In the genomic region with DNA sequence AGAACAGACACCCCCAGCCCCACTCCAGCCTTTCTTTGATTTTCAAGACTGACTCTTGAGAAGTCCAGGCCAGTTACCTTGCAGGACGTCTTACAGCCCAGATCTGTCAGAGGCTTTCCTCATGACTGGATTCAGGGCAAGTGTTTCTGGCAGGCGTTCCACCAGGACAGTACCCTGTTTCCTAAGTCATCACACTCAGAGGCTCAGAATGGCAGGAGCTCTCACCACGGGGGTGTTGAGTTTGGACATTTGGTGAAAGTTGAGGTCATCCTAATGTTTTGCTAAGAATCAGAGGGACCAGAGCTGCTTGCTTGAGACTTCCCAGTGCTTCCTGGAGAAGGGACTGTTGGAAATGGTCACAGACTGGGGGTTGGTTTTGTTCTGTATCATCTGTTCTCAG, we compare ENCODE assay signal across 15 cellular contexts. TPM values are rescaled to one million over a fixed set of nuclear protein-coding genes. Genes with fewer than 3 reads are reported as not detected.
DNase-seq lines count a peak whose midpoint lies in the region; ATAC-seq, FAIRE-seq and TF ChIP-seq lines count a peak whose summit lies in the region.
"Had no signal": no experiment of that assay in that cellular context is flagged by ENCODE, and none has a peak within 500 bp of the region (broad histone marks: within the 10 kb centered on the region; RNA-seq: fewer than 3 reads in every experiment).

No MANE protein-coding gene starts in this region.

- intact Hi-C loops in activated T-helper 2 cell treated with anti-CD3 and anti-CD28 coated beads, Interferon-gamma antibody, Interleukin-2, Interleukin-4, amounts not matched to agents 10 μg/mL and 5 μg/mL and 100 μg/mL, durations not matched to agents 14 hours and 24 hours and 36 hours (cut with micrococcal nuclease) = no loop called here
- intact Hi-C loops in HepG2 (cut with micrococcal nuclease; ENCODE audit: unreplicated experiment) = no loop called here
- intact Hi-C loops in Calu3 (cut with micrococcal nuclease; ENCODE audit: unreplicated experiment) = no loop called here

- no peak overlapping the region for H3K4me3 ChIP-seq in CD4-positive, CD25-positive, alpha-beta regulatory T cell (ENCODE audit: low read depth, low read length)
- H3K4me3 ChIP-seq in GM23248 (no peak overlapping the region), HepG2 (replicated peaks in 1 of 3; ENCODE audit: insufficient read depth in 1 of 3, low read depth in 2 of 3, low read length in 3 of 3) (no peak overlapping the region)
- H3K4me3 ChIP-seq: body of pancreas had no signal

- peak overlapping the region in 2 of 4 donors; percentile 62 to 75 for H3K4me3 Mint-ChIP-seq in CD4-positive, CD25-positive, alpha-beta regulatory T cell
- no peak overlapping the region for H3K4me3 Mint-ChIP-seq in activated T-helper 2 cell treated with anti-CD3 and anti-CD28 coated beads, Interferon-gamma antibody, Interleukin-2, Interleukin-4, amounts not matched to agents 10 μg/mL and 5 μg/mL and 100 μg/mL, durations not matched to agents 14 hours and 24 hours and 36 hours (ENCODE audit: low read depth)
- no peak overlapping the region for H3K4me3 Mint-ChIP-seq in Calu3 (ENCODE audit: low read depth, unreplicated experiment)
- H3K4me3 Mint-ChIP-seq: type B pancreatic cell had no signal

- no peak for TF ChIP-seq EP300 in HepG2 (IDR thresholded peaks at IDR 0.05; ENCODE audit: low read depth in 2 of 2, low read length in 2 of 2)
- no peak for TF ChIP-seq EP300 in HepG2 (CRISPR knock-in tag; IDR thresholded peaks at IDR 0.05; ENCODE audit: borderline replicate concordance)

- peak overlapping the region; percentile 35 to 76 (median 60) for H3K27ac Mint-ChIP-seq in CD4-positive, CD25-positive, alpha-beta regulatory T cell
- peak overlapping the region; percentile 28 for H3K27ac Mint-ChIP-seq in activated T-helper 2 cell treated with anti-CD3 and anti-CD28 coated beads, Interferon-gamma antibody, Interleukin-2, Interleukin-4, amounts not matched to agents 10 μg/mL and 5 μg/mL and 100 μg/mL, durations not matched to agents 14 hours and 24 hours and 36 hours
- H3K27ac Mint-ChIP-seq in Calu3 (ENCODE audit: unreplicated experiment) = no peak overlapping the region
- H3K27ac Mint-ChIP-seq: type B pancreatic cell had no signal

- H3K9me3 ChIP-seq in CD4-positive, CD25-positive, alpha-beta regulatory T cell (ENCODE audit: control insufficient read depth in 2 of 2, low read length in 2 of 2) = no peaks in the 10 kb centered on the region
- H3K9me3 ChIP-seq in GM23248 (ENCODE audit: low read depth) (no peaks in the 10 kb centered on the region), HepG2 (ENCODE audit: low read length) (no peaks in the 10 kb centered on the region)
- H3K9me3 ChIP-seq: body of pancreas had no signal

- peaks cover 19 to 85% (median 51%) of the 10 kb centered on the region in 4 donors for H3K4me1 Mint-ChIP-seq in CD4-positive, CD25-positive, alpha-beta regulatory T cell
- peaks cover 69% of the 10 kb centered on the region for H3K4me1 Mint-ChIP-seq in activated T-helper 2 cell treated with anti-CD3 and anti-CD28 coated beads, Interferon-gamma antibody, Interleukin-2, Interleukin-4, amounts not matched to agents 10 μg/mL and 5 μg/mL and 100 μg/mL, durations not matched to agents 14 hours and 24 hours and 36 hours (ENCODE audit: low read depth)
- peaks cover 14% of the 10 kb centered on the region for H3K4me1 Mint-ChIP-seq in Calu3 (ENCODE audit: low read depth, unreplicated experiment)

- H3K4me2 ChIP-seq in GM23248 (ENCODE audit: unreplicated experiment) (no peak overlapping the region), HepG2 (ENCODE audit: low read depth, low read length) (no peak overlapping the region)

- no peak for TF ChIP-seq POLR2A in HepG2 (IDR thresholded peaks at IDR 0.05; ENCODE audit: insufficient read depth in 1 of 2, low read depth in 2 of 2, low read length in 2 of 2)

- DNase-seq in CD4-positive, CD25-positive, alpha-beta regulatory T cell = no peak
- peak; percentile 10 for DNase-seq in GM23248
- DNase-seq in activated T-helper 2 cell treated with anti-CD3 and anti-CD28 coated beads, Interferon-gamma antibody, Interleukin-2, Interleukin-4, amounts not matched to agents 10 μg/mL and 5 μg/mL and 100 μg/mL, durations not matched to agents 14 hours and 24 hours and 36 hours (ENCODE audit: low spot score) = no peak
- DNase-seq in myocyte (ENCODE audit: low read depth) = peak; percentile 51
- no peak for DNase-seq in HepG2 (ENCODE audit: low spot score)
- DNase-seq in Calu3 = no peak
- no peak for DNase-seq in AG08395 (ENCODE audit: low spot score)
- no peak for DNase-seq in activated CD4-positive, alpha-beta T cell treated with anti-CD3 and anti-CD28 coated beads for 4 hours
- DNase-seq: activated CD4-positive, alpha-beta T cell treated with anti-CD3 and anti-CD28 coated beads for 1 hour; body of pancreas; NCI-H146; NCI-H524; stimulated activated CD4-positive, alpha-beta T cell treated with anti-CD3 and anti-CD28 coated beads, Interleukin-1b, Interleukin-23, amount 100 ng/mL, for 48 hours; SW 1271 had no signal

- 84% methylated on average over 3 of the region's 3 CpGs for WGBS in GM23248 (ENCODE audit: low coverage in 1 of 2, low lambda C conversion rate in 2 of 2, missing lambda C conversion rate in 2 of 2), 2 experiments
- 38% methylated on average over 3 of the region's 3 CpGs for WGBS in HepG2 (ENCODE audit: low lambda C conversion rate)

- peaks cover 12% of the 10 kb centered on the region for H3K36me3 Mint-ChIP-seq in CD4-positive, CD25-positive, alpha-beta regulatory T cell
- H3K36me3 Mint-ChIP-seq in activated T-helper 2 cell treated with anti-CD3 and anti-CD28 coated beads, Interferon-gamma antibody, Interleukin-2, Interleukin-4, amounts not matched to agents 10 μg/mL and 5 μg/mL and 100 μg/mL, durations not matched to agents 14 hours and 24 hours and 36 hours (ENCODE audit: low read depth) = peaks cover 65% of the 10 kb centered on the region
- H3K36me3 Mint-ChIP-seq in Calu3 (ENCODE audit: insufficient read depth, unreplicated experiment) = no peaks in the 10 kb centered on the region
- H3K36me3 Mint-ChIP-seq: type B pancreatic cell had no signal

- no peak for ATAC-seq in CD4-positive, CD25-positive, alpha-beta regulatory T cell (ENCODE audit: low read depth in 2 of 2)
- no peak for ATAC-seq in HepG2
- ATAC-seq: body of pancreas had no signal

- no peaks in the 10 kb centered on the region for H3K27me3 Mint-ChIP-seq in CD4-positive, CD25-positive, alpha-beta regulatory T cell
- no peaks in the 10 kb centered on the region for H3K27me3 Mint-ChIP-seq in activated T-helper 2 cell treated with anti-CD3 and anti-CD28 coated beads, Interferon-gamma antibody, Interleukin-2, Interleukin-4, amounts not matched to agents 10 μg/mL and 5 μg/mL and 100 μg/mL, durations not matched to agents 14 hours and 24 hours and 36 hours (ENCODE audit: low read depth)
- H3K27me3 Mint-ChIP-seq in Calu3 (ENCODE audit: unreplicated experiment) = peaks cover 41% of the 10 kb centered on the region
- H3K27me3 Mint-ChIP-seq: type B pancreatic cell had no signal

- CTCF ChIA-PET in HepG2 (lab: Yijun Ruan, JAX; ENCODE audit: low intra/inter-chr PET ratio, low total read pairs) = no interaction called here
- CTCF ChIA-PET in Calu3 (lab: Charles Lee) = no interaction called here

- H2AFZ ChIP-seq in GM23248 (no peak overlapping the region), HepG2 (ENCODE audit: low read length) (no peak overlapping the region)

- no peaks in the 10 kb centered on the region for H4K20me1 ChIP-seq in GM23248 (ENCODE audit: insufficient read depth)
- H4K20me1 ChIP-seq in HepG2 (ENCODE audit: insufficient read depth, low read length) = no peaks in the 10 kb centered on the region

- no peak for TF ChIP-seq CTCF in HepG2 (CRISPR knock-in tag; IDR thresholded peaks at IDR 0.05)
- no peak for TF ChIP-seq CTCF in Calu3 (IDR thresholded peaks at IDR 0.05; ENCODE audit: unreplicated experiment)

- peaks cover 65% of the 10 kb centered on the region for H3K4me1 ChIP-seq in CD4-positive, CD25-positive, alpha-beta regulatory T cell (ENCODE audit: control insufficient read depth, insufficient read depth, low read length, poor library complexity, severe bottlenecking)
- peaks cover 7% of the 10 kb centered on the region; the same call in 1 of the 2 replicates for H3K4me1 ChIP-seq in GM23248 (ENCODE audit: insufficient read depth)
- H3K4me1 ChIP-seq in HepG2 (ENCODE audit: insufficient read depth, low read length) = no peaks in the 10 kb centered on the region
- H3K4me1 ChIP-seq: body of pancreas had no signal

- POLR2A ChIA-PET in HepG2 (lab: Yijun Ruan, JAX) = no interaction called here

- in situ Hi-C loops in GM23248 (cut with MboI) = no loop called here
- in situ Hi-C loops in HepG2 (cut with HindIII; ENCODE audit: extremely low pct_ligation_motif_present, low pct_unique_long_range_greater_than_20kb) = no loop called here

- H3K9me3 Mint-ChIP-seq in CD4-positive, CD25-positive, alpha-beta regulatory T cell = no peaks in the 10 kb centered on the region
- H3K9me3 Mint-ChIP-seq in activated T-helper 2 cell treated with anti-CD3 and anti-CD28 coated beads, Interferon-gamma antibody, Interleukin-2, Interleukin-4, amounts not matched to agents 10 μg/mL and 5 μg/mL and 100 μg/mL, durations not matched to agents 14 hours and 24 hours and 36 hours = no peaks in the 10 kb centered on the region
- H3K9me3 Mint-ChIP-seq in Calu3 (ENCODE audit: low read depth, unreplicated experiment) = no peaks in the 10 kb centered on the region
- H3K9me3 Mint-ChIP-seq: type B pancreatic cell had no signal

- H3K9me2 ChIP-seq in GM23248 (ENCODE audit: insufficient read depth) = no peaks in the 10 kb centered on the region

- BruUV-seq in HepG2 (replicated peaks; lab: Mats Ljungman, UMichigan) (no TSS peak), Calu3 (replicated peaks; lab: Mats Ljungman, UMichigan) (no TSS peak)

- peaks cover 30% of the 10 kb centered on the region for H3K36me3 ChIP-seq in CD4-positive, CD25-positive, alpha-beta regulatory T cell (ENCODE audit: control insufficient read depth, insufficient read depth, low read length)
- H3K36me3 ChIP-seq in GM23248 (ENCODE audit: low read depth) = no peaks in the 10 kb centered on the region
- H3K36me3 ChIP-seq in HepG2 (replicated peaks in 1 of 2; ENCODE audit: control insufficient read depth in 1 of 2, insufficient read depth in 2 of 2, low read length in 2 of 2) = no peaks in the 10 kb centered on the region

- no peak overlapping the region for H3K9ac ChIP-seq in GM23248
- no peak overlapping the region for H3K9ac ChIP-seq in HepG2 (ENCODE audit: insufficient read depth, low read depth, low read length)

- peak overlapping the region; percentile 31 for H3K27ac ChIP-seq in CD4-positive, CD25-positive, alpha-beta regulatory T cell (ENCODE audit: insufficient read depth, low read length, poor library complexity, severe bottlenecking)
- H3K27ac ChIP-seq in GM23248 = no peak overlapping the region
- H3K27ac ChIP-seq in HepG2 (ENCODE audit: extremely low read length, insufficient read depth, low read length) = no peak overlapping the region
- H3K27ac ChIP-seq: body of pancreas had no signal

- no peaks in the 10 kb centered on the region for H3K79me2 ChIP-seq in GM23248 (ENCODE audit: insufficient read depth)
- H3K79me2 ChIP-seq in HepG2 (ENCODE audit: insufficient read depth, low read length) = no peaks in the 10 kb centered on the region

- peaks cover 19% of the 10 kb centered on the region for H3F3A ChIP-seq in GM23248 (ENCODE audit: insufficient read depth)

- FAIRE-seq in HepG2 (lab: Jason Lieb, UNC) = no peak

- no peaks in the 10 kb centered on the region for H3K27me3 ChIP-seq in CD4-positive, CD25-positive, alpha-beta regulatory T cell (ENCODE audit: control insufficient read depth, insufficient read depth, low read length)
- H3K27me3 ChIP-seq in GM23248 (replicated peaks; ENCODE audit: insufficient read depth) (no peaks in the 10 kb centered on the region), HepG2 (ENCODE audit: control insufficient read depth in 1 of 2, insufficient read depth in 2 of 2, low read length in 2 of 2) (peaks cover 0 to 35% of the 10 kb centered on the region in 2 experiments; a peak in 4 of 5 replicates)
- H3K27me3 ChIP-seq: body of pancreas had no signal

- no peak for TF ChIP-seq RAD21 in HepG2 (CRISPR knock-in tag; IDR thresholded peaks at IDR 0.05)

RNA-seq across cellular contexts. Expression of gene NRROS, which starts 9.4 kb away (rescaled TPM):
- total RNA-seq in CD4-positive, CD25-positive, alpha-beta regulatory T cell = 18.3 TPM
- polyA plus RNA-seq in CD4-positive, CD25-positive, alpha-beta regulatory T cell = 1 to 10 TPM; 2.5 to 7.1 (median 4.0) TPM
- 0.22 TPM in 1 of 2 replicates, not detected in the other for total RNA-seq in GM23248 (2014; rRNA removed; shearing (Covaris generic))
- polyA plus RNA-seq in GM23248 (2016; fragmentation: Nextera tagmentation; extraction: Ambion mirVana) (not detected in 2 replicates), HepG2 (2011; rRNA removed) (not detected in 2 replicates)
- 51.4 and 53.2 TPM in 2 replicates for total RNA-seq in activated T-helper 2 cell treated with anti-CD3 and anti-CD28 coated beads, Interferon-gamma antibody, Interleukin-2, Interleukin-4, amounts not matched to agents 10 μg/mL and 5 μg/mL and 100 μg/mL, durations not matched to agents 14 hours and 24 hours and 36 hours
- total RNA-seq in myocyte (0.59 and 0.99 TPM in 2 replicates), HepG2 (2016; rRNA removed; fragmentation: Illumina TruSeq; extraction: Trizol) (not detected in 2 replicates), Calu3 (2022) (0.39 and 0.99 TPM in 2 replicates)
- 0.18 TPM for polyA plus RNA-seq in myocyte (2012)
- total RNA-seq in HepG2 (2016; cell fraction: cytosol; rRNA removed; fragmentation: Illumina TruSeq; extraction: Trizol; ENCODE audit: low read depth) = not detected in 2 replicates
- not detected in 2 replicates for total RNA-seq in HepG2 (2016; cell fraction: insoluble cytoplasmic fraction; rRNA removed; fragmentation: Illumina TruSeq; extraction: Trizol)
- not detected in 2 replicates for total RNA-seq in HepG2 (2016; cell fraction: membrane; rRNA removed; fragmentation: Illumina TruSeq; extraction: Trizol)
- not detected in 2 replicates for total RNA-seq in HepG2 (2016; cell fraction: nucleus; rRNA removed; fragmentation: Illumina TruSeq; extraction: Trizol)
- polyA plus RNA-seq in HepG2 (2011; cell fraction: cytosol; rRNA removed) = not detected in 2 replicates
- not detected in 2 replicates for polyA plus RNA-seq in HepG2 (2011; cell fraction: nucleus; rRNA removed)
- polyA plus RNA-seq in HepG2 (2012) = not detected in 2 replicates
- polyA plus RNA-seq in HepG2 (2016; cell fraction: cytosol; fragmentation: Illumina TruSeq; extraction: Trizol; ENCODE audit: low read depth) = not detected in 2 replicates
- polyA plus RNA-seq in HepG2 (2016; cell fraction: insoluble cytoplasmic fraction; fragmentation: Illumina TruSeq; extraction: Trizol; ENCODE audit: low read depth) = not detected in 2 replicates
- polyA plus RNA-seq in HepG2 (2016; cell fraction: membrane; fragmentation: Illumina TruSeq; extraction: Trizol; ENCODE audit: low read depth) = not detected in 2 replicates
- polyA plus RNA-seq in HepG2 (2016; cell fraction: nucleus; fragmentation: Illumina TruSeq; extraction: Trizol; ENCODE audit: insufficient read depth, low read depth) = not detected in 2 replicates
- polyA minus RNA-seq in HepG2 (2011; rRNA and poly(A)+ RNA removed; ENCODE audit: low replicate concordance) = not detected in 2 replicates
- not detected in 2 replicates for polyA minus RNA-seq in HepG2 (2011; cell fraction: cytosol; rRNA and poly(A)+ RNA removed)
- polyA minus RNA-seq in HepG2 (2011; cell fraction: nucleus; rRNA and poly(A)+ RNA removed) = not detected in 2 replicates

Comparison
In these comparisons a context has a peak if more than half of its experiments do, and no peak if none do; other contexts are left out.
1. DNase-seq: peak in GM23248 (single experiment) and myocyte (single experiment); none in CD4-positive, CD25-positive, alpha-beta regulatory T cell (0 of 3), activated T-helper 2 cell treated with anti-CD3 and anti-CD28 coated beads, Interferon-gamma antibody, Interleukin-2, Interleukin-4, amounts not matched to agents 10 μg/mL and 5 μg/mL and 100 μg/mL, durations not matched to agents 14 hours and 24 hours and 36 hours (single experiment), HepG2 (single experiment), Calu3 (single experiment), AG08395 (single experiment) and activated CD4-positive, alpha-beta T cell treated with anti-CD3 and anti-CD28 coated beads for 4 hours (0 of 2).